22 cellular contexts compared by ENCODE assay signal in genomic region chr4:24666316-24666715, GRCh38.
"Had no signal": no experiment of that assay in that cellular context is flagged by ENCODE, and none has a peak within 500 bp of the region (broad histone marks: within the 10 kb centered on the region; RNA-seq: fewer than 3 reads in every experiment).

No MANE protein-coding gene starts in this region.

- H3K27ac ChIP-seq: ovary, stomach, suprapubic skin, vagina had no signal

- H3K27me3 ChIP-seq: ovary, stomach, suprapubic skin, tibial nerve, vagina had no signal

- H3K36me3 ChIP-seq: left ventricle myocardium inferior, ovary, stomach, suprapubic skin, vagina had no signal

- ATAC-seq: mucosa of descending colon; naive thymus-derived CD4-positive, alpha-beta T cell; natural killer cell treated with Interleukin-12 subunit alpha and Interleukin-12 subunit beta and Interleukin-15 and Interleukin-18, amount 100 ng/mL, for 72 hours; right cardiac atrium; sciatic nerve; stimulated activated naive B cell treated with anti-CD40 and anti-IgM and Interleukin-4, amounts not matched to agents 10 μg/mL and 1 μg/mL and 100 μg/mL, for 72 hours; stimulated activated naive CD8-positive, alpha-beta T cell treated with anti-CD3 and anti-CD28 coated beads, Interleukin-15, Interleukin-2, amounts not matched to agents 100 U/mL and 50 U/mL, for 24 hours had no signal

- DNase-seq: hippocampal formation; kidney; left ventricle myocardium inferior; midbrain; mucosa of descending colon; naive thymus-derived CD4-positive, alpha-beta T cell; ovary; retina; right cardiac atrium; stimulated activated CD4-positive, alpha-beta T cell treated with anti-CD3 and anti-CD28 coated beads, Interleukin-12 subunit alpha, Interleukin-12 subunit beta, amount 100 ng/mL, for 4 hours; stimulated activated CD4-positive, alpha-beta T cell treated with anti-CD3 and anti-CD28 coated beads, Interleukin-15, amount 100 ng/mL, for 24 hours; stimulated activated CD4-positive, alpha-beta T cell treated with anti-CD3 and anti-CD28 coated beads, Interleukin-2, amount 100 ng/mL, for 24 hours; stimulated activated CD4-positive, alpha-beta T cell treated with anti-CD3 and anti-CD28 coated beads, Interleukin-4, amount 100 ng/mL, for 1 hour; stimulated activated naive B cell treated with anti-CD40 and anti-IgM and Interleukin-4, amounts not matched to agents 10 μg/mL and 1 μg/mL and 100 μg/mL, for 72 hours; stimulated activated naive CD8-positive, alpha-beta T cell treated with anti-CD3 and anti-CD28 coated beads, Interleukin-15, Interleukin-2, amounts not matched to agents 100 U/mL and 50 U/mL, for 24 hours; stomach had no signal

- H3K4me1 ChIP-seq: left ventricle myocardium inferior, stomach, vagina had no signal

- H3K9me3 ChIP-seq: left ventricle myocardium inferior, mucosa of descending colon, ovary, stomach, suprapubic skin, tibial nerve, vagina had no signal

- H3K4me3 ChIP-seq: left ventricle myocardium inferior, mucosa of descending colon, ovary, skin epidermis, stomach, suprapubic skin, tibial nerve, vagina had no signal
